ENCODE assay signal across 19 cellular contexts in the genomic region with DNA sequence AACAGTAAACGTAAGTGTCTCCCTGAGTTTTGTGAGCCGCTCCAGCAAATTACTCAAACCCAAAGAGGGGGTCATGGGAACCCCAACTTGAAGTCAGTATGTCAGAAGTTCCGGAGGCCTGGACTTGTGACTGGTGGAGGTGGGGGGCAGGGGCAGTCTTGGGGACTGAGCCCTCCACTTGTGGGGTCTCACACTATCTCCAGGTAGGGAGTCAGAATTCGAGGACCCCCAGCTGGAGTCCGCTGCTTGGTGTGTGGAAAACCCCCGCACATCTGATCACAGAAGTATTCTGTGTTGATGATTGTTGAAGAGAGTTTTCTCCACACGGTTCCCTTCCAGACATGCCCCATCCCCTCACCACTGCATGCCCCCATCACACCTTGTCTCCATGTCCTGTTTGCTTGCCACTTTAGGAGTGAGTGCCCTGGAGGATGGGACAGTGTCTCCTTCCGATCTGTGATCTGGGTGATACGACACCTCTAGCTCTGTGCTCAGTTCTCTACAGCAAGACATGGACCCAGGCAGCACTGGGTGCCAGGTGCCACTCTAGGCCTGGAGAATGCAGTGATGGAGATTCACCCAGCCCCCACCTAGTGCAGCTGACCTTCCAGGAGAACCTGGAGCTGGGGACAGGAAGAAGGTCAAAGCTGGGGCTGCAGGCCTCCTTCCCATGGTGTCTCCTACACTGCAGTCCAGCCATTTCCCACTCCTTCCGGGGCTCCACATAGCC.
"Had no signal": no experiment of that assay in that cellular context is flagged by ENCODE, and none has a peak within 500 bp of the region (broad histone marks: within the 10 kb centered on the region; RNA-seq: fewer than 3 reads in every experiment).

No MANE protein-coding gene starts in this region.

- H3K27ac ChIP-seq: colonic mucosa, hepatocyte had no signal

- H2AFZ ChIP-seq: hepatocyte had no signal

- H3K4me3 ChIP-seq: colonic mucosa, hepatocyte, upper lobe of left lung had no signal

- H3K27me3 ChIP-seq: colonic mucosa, hepatocyte, upper lobe of left lung had no signal

- H3K36me3 ChIP-seq: colonic mucosa, upper lobe of left lung had no signal

- H3K9me3 ChIP-seq: colonic mucosa, upper lobe of left lung had no signal

- H3K4me2 ChIP-seq: hepatocyte had no signal

- H3K79me2 ChIP-seq: hepatocyte had no signal

- DNase-seq: activated B cell treated with CpG ODN at 0.5 μM for 24 hours; activated CD4-positive, alpha-beta T cell treated with anti-CD3 and anti-CD28 coated beads for 4 hours; activated CD4-positive, alpha-beta T cell treated with anti-CD3 and anti-CD28 coated beads, Interleukin-2, amount 50 U/mL, for 4 hours; activated naive CD4-positive, alpha-beta T cell; activated T-cell treated with anti-CD3 and anti-CD28 coated beads for 4 hours; activated T-cell treated with anti-CD3 and anti-CD28 coated beads, Interleukin-2, amount 50 U/mL, for 72 hours; colonic mucosa; effector CD8-positive, alpha-beta T cell; left cardiac atrium; left ventricle myocardium superior; mammary epithelial cell; naive thymus-derived CD4-positive, alpha-beta T cell; right cardiac atrium; stimulated activated CD4-positive, alpha-beta T cell treated with anti-CD3 and anti-CD28 coated beads, Interleukin-4, amount 100 ng/mL, for 24 hours; T-cell; upper lobe of left lung had no signal

- ATAC-seq: activated naive CD4-positive, alpha-beta T cell treated with anti-CD3 and anti-CD28 coated beads, Interleukin-2, amount 50 U/mL, for 72 hours; activated T-cell treated with anti-CD3 and anti-CD28 coated beads, Interleukin-2, amount 50 U/mL, for 72 hours; left cardiac atrium; left ventricle myocardium superior; naive thymus-derived CD4-positive, alpha-beta T cell; right cardiac atrium; stimulated activated effector memory CD8-positive, alpha-beta T cell treated with anti-CD3 and anti-CD28 coated beads, Interleukin-12 subunit alpha, Interleukin-12 subunit beta, amount 100 ng/mL, for 72 hours had no signal
